8 cellular contexts compared by ENCODE assay signal in genomic region chr1:161164901-161165620, GRCh38. TPM values are rescaled to one million over a fixed set of nuclear protein-coding genes. Genes with fewer than 3 reads are reported as not detected.
A peak's percentile ranks its signal among the peaks of the same experiment; 100 is the strongest.
DNase-seq lines count a peak whose midpoint lies in the region; ATAC-seq, FAIRE-seq and TF ChIP-seq lines count a peak whose summit lies in the region.

No MANE protein-coding gene starts in this region.

- H3K9ac ChIP-seq in ES-I3 (ENCODE audit: low read depth, low read length): peak overlapping the region; percentile 74; the same call in 1 of the 2 replicates

- TF ChIP-seq CTCF in esophagus muscularis mucosa (IDR thresholded peaks at IDR 0.05): no peak
- TF ChIP-seq CTCF in progenitor cell of endocrine pancreas (IDR thresholded peaks at IDR 0.05; ENCODE audit: unreplicated experiment): no peak

- peaks cover 20% of the 10 kb centered on the region for H3K4me1 Mint-ChIP-seq in progenitor cell of endocrine pancreas (ENCODE audit: low read depth)

- H3K9me3 ChIP-seq in ES-I3 (ENCODE audit: control insufficient read depth, insufficient read depth, low read length) (no peaks in the 10 kb centered on the region), SJSA1 (replicated peaks) (no peaks in the 10 kb centered on the region), esophagus muscularis mucosa (no peaks in the 10 kb centered on the region)

- intact Hi-C loops in esophagus muscularis mucosa (cut with DNase I): no loop called here

- no peaks in the 10 kb centered on the region for H3K27me3 Mint-ChIP-seq in progenitor cell of endocrine pancreas

- 54% methylated on average over 11 of the region's 14 CpGs for WGBS in esophagus muscularis mucosa

- TF ChIP-seq POLR2A in esophagus muscularis mucosa (IDR thresholded peaks at IDR 0.05; ENCODE audit: low read depth): no peak

- H3K36me3 ChIP-seq in ES-I3 (ENCODE audit: insufficient read depth, low read length) (no peaks in the 10 kb centered on the region), SJSA1 (peaks cover 48% of the 10 kb centered on the region), esophagus muscularis mucosa (peaks cover 0 to 66% (median 49%) of the 10 kb centered on the region in 4 donors)

- H3K27ac Mint-ChIP-seq in progenitor cell of endocrine pancreas: peak overlapping the region; percentile 69

- ATAC-seq in GM21447 (IDR thresholded peaks at IDR 0.05; ENCODE audit: unreplicated experiment) (no peak), HG03280 (IDR thresholded peaks at IDR 0.05; ENCODE audit: unreplicated experiment) (no peak)

- peaks cover 29% of the 10 kb centered on the region for H3K36me3 Mint-ChIP-seq in progenitor cell of endocrine pancreas (ENCODE audit: insufficient read depth)

- peak overlapping the region; percentile 80 for H3K27ac ChIP-seq in SJSA1
- H3K27ac ChIP-seq in esophagus muscularis mucosa (replicated peaks in 1 of 4): peak overlapping the region; percentile 86 to 91 (median 88)

- no peak for TF ChIP-seq EP300 in esophagus muscularis mucosa (IDR thresholded peaks at IDR 0.05)

- H3K4me3 Mint-ChIP-seq in progenitor cell of endocrine pancreas (ENCODE audit: low read depth): peak overlapping the region; percentile 38

- no peaks in the 10 kb centered on the region for H3K9me3 Mint-ChIP-seq in progenitor cell of endocrine pancreas (ENCODE audit: low read depth)

- H3K4me1 ChIP-seq in ES-I3 (ENCODE audit: insufficient read depth, low read length) (peaks cover 4% of the 10 kb centered on the region; the same call in 1 of the 2 replicates), SJSA1 (replicated peaks) (peaks cover 20% of the 10 kb centered on the region), esophagus muscularis mucosa (peaks cover 38 to 60% (median 50%) of the 10 kb centered on the region in 4 donors)

- H3K4me3 ChIP-seq in SJSA1 (peak overlapping the region; percentile 54), esophagus muscularis mucosa (peak overlapping the region; percentile 67 to 83 (median 73))

- FAIRE-seq in RCC 7860 (lab: Jason Lieb, UNC): no peak

- H3K27me3 ChIP-seq in SJSA1 (replicated peaks): no peaks in the 10 kb centered on the region
- peaks cover 0 to 3% (median 0%) of the 10 kb centered on the region in 4 donors for H3K27me3 ChIP-seq in esophagus muscularis mucosa

- DNase-seq in SJSA1 (ENCODE audit: low read depth in 1 of 2, low spot score in 2 of 2) (no peak), esophagus muscularis mucosa (ENCODE audit: extremely low spot score) (peak; percentile 34), progenitor cell of endocrine pancreas (ENCODE audit: low spot score, unreplicated experiment) (no peak), RCC 7860 (ENCODE audit: low spot score) (no peak), NCI-H82 (lab: John Stamatoyannopoulos, UW) (no peak)

RNA-seq across cellular contexts. Expression of gene PPOX, which starts 1.2 kb away (rescaled TPM):
- 8.9 and 27.7 TPM in 2 replicates for total RNA-seq in SJSA1 (2014; rRNA removed; shearing (Covaris generic))
- total RNA-seq in esophagus muscularis mucosa (10 to 100 TPM; 12.8 to 22.1 (median 15.8) TPM), progenitor cell of endocrine pancreas (50.9 and 56.5 TPM in 2 replicates)

RNA-seq across cellular contexts. Expression of gene USP21, which starts 5.8 kb away (rescaled TPM):
- total RNA-seq in SJSA1 (2014; rRNA removed; shearing (Covaris generic)): 3.7 and 4.8 TPM in 2 replicates
- 10 to 100 TPM; 13.3 to 25.3 (median 16.3) TPM for total RNA-seq in esophagus muscularis mucosa
- 48.8 and 51.1 TPM in 2 replicates for total RNA-seq in progenitor cell of endocrine pancreas

RNA-seq across cellular contexts. Expression of gene UFC1, which starts 11.3 kb away (rescaled TPM):
- 60.4 and 105 TPM in 2 replicates for total RNA-seq in SJSA1 (2014; rRNA removed; shearing (Covaris generic))
- total RNA-seq in esophagus muscularis mucosa (10 to 100 TPM; 62.8 to 86.1 (median 71.6) TPM), progenitor cell of endocrine pancreas (139 and 150 TPM in 2 replicates)

RNA-seq across cellular contexts. Expression of gene B4GALT3, which starts 12.2 kb away (rescaled TPM):
- total RNA-seq in SJSA1 (2014; rRNA removed; shearing (Covaris generic)): 32.9 and 37.0 TPM in 2 replicates
- total RNA-seq in esophagus muscularis mucosa (10 to 100 TPM; 14.1 to 26.5 (median 21.8) TPM), progenitor cell of endocrine pancreas (45.9 and 48.2 TPM in 2 replicates)

RNA-seq across cellular contexts. Expression of gene DEDD, which starts 32.6 kb away (rescaled TPM):
- total RNA-seq in SJSA1 (2014; rRNA removed; shearing (Covaris generic)): 16.9 and 26.3 TPM in 2 replicates
- total RNA-seq in esophagus muscularis mucosa (10 to 100 TPM; 37.0 to 82.5 (median 47.7) TPM), progenitor cell of endocrine pancreas (46.9 and 49.3 TPM in 2 replicates)
